Comparison of ENCODE assay signal across 1 cellular context in the genomic region with DNA sequence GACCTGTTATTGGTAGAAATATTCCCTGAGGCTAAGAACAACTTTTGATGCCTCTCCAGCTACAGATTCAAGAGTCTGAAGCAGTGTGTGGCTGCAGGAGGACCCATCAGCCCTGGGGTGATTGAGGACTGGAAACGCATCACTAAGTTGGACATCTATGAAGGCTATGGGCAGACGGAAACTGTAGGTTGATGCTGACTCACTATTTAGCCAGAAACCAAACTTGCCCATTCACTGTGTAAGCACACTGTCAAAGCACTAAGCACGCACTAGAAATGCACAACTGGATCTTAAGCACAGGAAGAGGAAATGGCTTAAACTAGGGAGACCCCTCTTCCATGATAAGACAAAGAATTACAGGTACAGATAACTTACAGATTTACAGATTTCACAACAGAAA.
TF ChIP-seq lines count a peak whose summit lies in the region.

No MANE protein-coding gene starts in this region.

TF ChIP-seq in HCT116, 20 proteins besides CTCF, POLR2A, EP300 and RAD21 (continued from another document):
- no peak for TF ChIP-seq CEBPB (IDR thresholded peaks at IDR 0.05; ENCODE audit: low read depth)
